In the genomic region with DNA sequence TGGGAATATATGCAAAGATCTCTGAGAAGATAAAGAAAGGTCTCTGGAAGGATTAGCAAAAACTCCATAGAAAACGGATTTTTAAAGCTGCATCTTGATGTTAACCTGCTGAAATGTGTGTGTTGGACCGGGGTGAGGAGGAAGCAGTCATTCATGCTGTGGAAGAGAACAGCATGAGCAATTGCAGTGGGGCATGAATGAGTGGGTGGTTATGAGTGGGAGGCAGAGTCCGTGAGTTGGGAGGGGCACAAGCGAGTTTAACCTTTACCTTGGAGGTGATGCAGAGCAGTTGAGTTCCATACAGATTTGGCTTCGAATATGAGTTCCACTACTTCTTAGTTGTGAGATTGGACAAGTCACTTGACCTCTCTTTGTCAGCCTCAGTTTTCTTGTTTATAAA, we compare ENCODE assay signal across 25 cellular contexts. TPM values are rescaled to one million over a fixed set of nuclear protein-coding genes. Genes with fewer than 3 reads are reported as not detected.
DNase-seq lines count a peak whose midpoint lies in the region; ATAC-seq, FAIRE-seq and TF ChIP-seq lines count a peak whose summit lies in the region.
"Had no signal": no experiment of that assay in that cellular context is flagged by ENCODE, and none has a peak within 500 bp of the region (broad histone marks: within the 10 kb centered on the region; RNA-seq: fewer than 3 reads in every experiment).

No MANE protein-coding gene starts in this region.

- no peaks in the 10 kb centered on the region for H3K27me3 Mint-ChIP-seq in activated CD4-positive, alpha-beta T cell treated with anti-CD3 and anti-CD28 coated beads, Interleukin-2, amount 10 ng/mL, durations not matched to agents 24 days and 14 days
- no peaks in the 10 kb centered on the region for H3K27me3 Mint-ChIP-seq in glutamatergic neuron (ENCODE audit: unreplicated experiment)
- H3K27me3 Mint-ChIP-seq: CD4-positive, alpha-beta memory T cell; CD4-positive, CD25-positive, alpha-beta regulatory T cell; CD8-positive, alpha-beta memory T cell had no signal

- ATAC-seq in K562, result no peak
- ATAC-seq: A549 had no signal

- 89% methylated on average over 5 of the region's 5 CpGs for WGBS in K562 (ENCODE audit: insufficient coverage, low coverage, missing lambda C conversion rate)

- BruUV-seq in K562 (replicated peaks; lab: Mats Ljungman, UMichigan), result no TSS peak

- in situ Hi-C loops in K562 (cut with MboI), result no loop called here

- H3K4me2 ChIP-seq in K562 (ENCODE audit: insufficient read depth, low read length), result no peak overlapping the region
- H3K4me2 ChIP-seq: A549, BLaER1 had no signal

- H3K27ac ChIP-seq in K562 (ENCODE audit: extremely low read depth, low read depth, low read length), result no peak overlapping the region
- H3K27ac ChIP-seq: 22Rv1, A549, BLaER1 had no signal

- no peaks in the 10 kb centered on the region for H3K4me1 ChIP-seq in K562 (replicated peaks in 1 of 2; ENCODE audit: control insufficient read depth in 2 of 2, insufficient read depth in 2 of 2, low read length in 2 of 2)
- H3K4me1 ChIP-seq: A549, BE2C, BLaER1 had no signal

- peaks cover 19% of the 10 kb centered on the region; the same call in 1 of the 3 replicates for H3K36me3 ChIP-seq in K562 (ENCODE audit: control insufficient read depth, insufficient read depth, low read length)

- FAIRE-seq in K562 (lab: Jason Lieb, UNC) (no peak), urothelium cell line (lab: Jason Lieb, UNC) (no peak)
- FAIRE-seq: A549, D721Med, G401.6, GM12891, GM19239 had no signal

- no peaks in the 10 kb centered on the region for H3K79me2 ChIP-seq in K562 (ENCODE audit: control insufficient read depth, insufficient read depth, low read length)

- no peaks in the 10 kb centered on the region for H4K20me1 ChIP-seq in K562 (replicated peaks; ENCODE audit: control insufficient read depth, insufficient read depth, low read length)
- H4K20me1 ChIP-seq: BLaER1 had no signal

- no peak for TF ChIP-seq POLR2A in K562 (conservative IDR thresholded peaks at IDR 0.05)

- H3K4me3 ChIP-seq in K562, result no peak overlapping the region
- H3K4me3 ChIP-seq: A549, BLaER1 had no signal

- no peak for TF ChIP-seq RAD21 in K562 (CRISPR knock-in tag; conservative IDR thresholded peaks at IDR 0.05 in 1 of 2, IDR thresholded peaks at IDR 0.05 in 1 of 2)

- H3K27me3 ChIP-seq in K562 (ENCODE audit: control insufficient read depth in 2 of 2, insufficient read depth in 2 of 2, low read length in 2 of 2), result no peaks in the 10 kb centered on the region
- H3K27me3 ChIP-seq: BE2C, BLaER1 had no signal

- TF ChIP-seq EP300 in K562 (IDR thresholded peaks at IDR 0.05; ENCODE audit: low read length), result no peak

- H3K27ac Mint-ChIP-seq in activated CD4-positive, alpha-beta T cell treated with anti-CD3 and anti-CD28 coated beads, Interleukin-2, amount 10 ng/mL, durations not matched to agents 24 days and 14 days, result no peak overlapping the region
- H3K27ac Mint-ChIP-seq in glutamatergic neuron (ENCODE audit: unreplicated experiment), result peak overlapping the region; percentile 10
- H3K27ac Mint-ChIP-seq: CD4-positive, alpha-beta memory T cell; CD4-positive, CD25-positive, alpha-beta regulatory T cell had no signal

- H3K4me1 Mint-ChIP-seq in activated CD4-positive, alpha-beta T cell treated with anti-CD3 and anti-CD28 coated beads, Interleukin-2, amount 10 ng/mL, durations not matched to agents 24 days and 14 days, result no peaks in the 10 kb centered on the region
- no peaks in the 10 kb centered on the region for H3K4me1 Mint-ChIP-seq in glutamatergic neuron (ENCODE audit: low read depth, unreplicated experiment)
- H3K4me1 Mint-ChIP-seq: CD14-positive monocyte; CD4-positive, alpha-beta memory T cell; CD8-positive, alpha-beta memory T cell had no signal

- CTCF ChIA-PET in K562 (lab: Yijun Ruan, JAX; ENCODE audit: low intra/inter-chr PET ratio), result no interaction called here

- peaks cover 32% of the 10 kb centered on the region for H3K36me3 Mint-ChIP-seq in activated CD4-positive, alpha-beta T cell treated with anti-CD3 and anti-CD28 coated beads, Interleukin-2, amount 10 ng/mL, durations not matched to agents 24 days and 14 days (ENCODE audit: low read depth)
- peaks cover 28% of the 10 kb centered on the region for H3K36me3 Mint-ChIP-seq in glutamatergic neuron (ENCODE audit: unreplicated experiment)

- no peak overlapping the region for H2AFZ ChIP-seq in K562 (ENCODE audit: low read depth, low read length)

- no peak overlapping the region for H3K9ac ChIP-seq in K562 (ENCODE audit: insufficient read depth in 1 of 2, low read depth in 2 of 2, low read length in 2 of 2)
- H3K9ac ChIP-seq: BLaER1 had no signal

- H3K9me3 ChIP-seq in K562 (replicated peaks; ENCODE audit: control insufficient read depth, insufficient read depth, low read depth, low read length), result no peaks in the 10 kb centered on the region
- H3K9me3 ChIP-seq: A549, BE2C had no signal

- no peaks in the 10 kb centered on the region for H3K9me3 Mint-ChIP-seq in activated CD4-positive, alpha-beta T cell treated with anti-CD3 and anti-CD28 coated beads, Interleukin-2, amount 10 ng/mL, durations not matched to agents 24 days and 14 days
- H3K9me3 Mint-ChIP-seq in glutamatergic neuron (ENCODE audit: unreplicated experiment), result peaks cover 2% of the 10 kb centered on the region
- H3K9me3 Mint-ChIP-seq: CD8-positive, alpha-beta memory T cell had no signal

- intact Hi-C loops in activated CD4-positive, alpha-beta T cell treated with anti-CD3 and anti-CD28 coated beads, Interleukin-2, amount 10 ng/mL, durations not matched to agents 24 days and 14 days (cut with micrococcal nuclease), result no loop called here
- intact Hi-C loops in K562 (cut with micrococcal nuclease), result no loop called here

- POLR2A ChIA-PET in K562 (lab: Yijun Ruan, JAX), result no interaction called here

- TF ChIP-seq CTCF in K562 (IDR thresholded peaks at IDR 0.05 in 2 of 3, conservative IDR thresholded peaks at IDR 0.05 in 1 of 3; ENCODE audit: insufficient read depth in 2 of 3, low read depth in 1 of 3, low read length in 3 of 3) (no peak), glutamatergic neuron (IDR thresholded peaks at IDR 0.05; ENCODE audit: partially characterized antibody, unreplicated experiment) (no peak)

- H3K9me1 ChIP-seq in K562 (ENCODE audit: control insufficient read depth, insufficient read depth, low read length), result no peaks in the 10 kb centered on the region

- H3K4me3 Mint-ChIP-seq in activated CD4-positive, alpha-beta T cell treated with anti-CD3 and anti-CD28 coated beads, Interleukin-2, amount 10 ng/mL, durations not matched to agents 24 days and 14 days, result no peak overlapping the region
- no peak overlapping the region for H3K4me3 Mint-ChIP-seq in glutamatergic neuron (ENCODE audit: unreplicated experiment)
- H3K4me3 Mint-ChIP-seq: CD14-positive monocyte; CD4-positive, alpha-beta memory T cell; CD4-positive, CD25-positive, alpha-beta regulatory T cell; CD8-positive, alpha-beta memory T cell had no signal

- peak; percentile 42 for DNase-seq in activated CD4-positive, alpha-beta T cell treated with anti-CD3 and anti-CD28 coated beads, Interleukin-2, amount 10 ng/mL, durations not matched to agents 24 days and 14 days
- DNase-seq in activated CD4-positive, alpha-beta T cell treated with anti-CD3 and anti-CD28 coated beads, Interleukin-2, amount 50 U/mL, for 1 hour, result no peak
- no peak for DNase-seq in K562 (ENCODE audit: extremely low read depth in 1 of 4, low spot score in 3 of 4)
- no peak for DNase-seq in glutamatergic neuron
- no peak for DNase-seq in urothelium cell line (ENCODE audit: low spot score)
- DNase-seq in middle frontal gyrus (ENCODE audit: extremely low spot score, low spot score), result no peak
- DNase-seq in activated CD8-positive, alpha-beta memory T cell treated with anti-CD3 and anti-CD28 coated beads, Interleukin-2, amount 50 U/mL, for 4 hours, result no peak
- DNase-seq: AML-193; BE2C; C1 segment of cervical spinal cord; CD4-positive, alpha-beta memory T cell; CD4-positive, CD25-positive, alpha-beta regulatory T cell; CD8-positive, alpha-beta memory T cell; COR-L47; DMS79 treated with DMSO at 0.1 percent for 48 hours; GF-D8 had no signal

RNA-seq across cellular contexts. Expression of gene GALNT8, which starts 29.4 kb away (rescaled TPM):
- total RNA-seq in activated CD4-positive, alpha-beta T cell treated with anti-CD3 and anti-CD28 coated beads, Interleukin-2, amount 10 ng/mL, durations not matched to agents 24 days and 14 days, result 0.82 and 0.99 TPM in 2 replicates
- 0.19 and 0.21 TPM in 2 replicates for total RNA-seq in K562 (2011; cell fraction: chromatin; rRNA removed; ENCODE audit: low replicate concordance)
- 0.17 and 0.26 TPM in 2 replicates for total RNA-seq in K562 (2011; cell fraction: nucleolus; rRNA removed)
- total RNA-seq in K562 (2011; cell fraction: nucleoplasm; rRNA removed), result 0.99 TPM in 1 of 2 replicates, not detected in the other
- not detected in 2 replicates for total RNA-seq in K562 (2014; rRNA removed)
- 0.11 TPM in 1 of 2 replicates, not detected in the other for total RNA-seq in K562 (2014; rRNA removed; fragmentation: Illumina TruSeq; extraction: Trizol)
- not detected in 2 replicates for total RNA-seq in K562 (2015; rRNA removed; fragmentation: Illumina TruSeq; extraction: Trizol)
- 0.07 TPM in 1 of 2 replicates, not detected in the other for total RNA-seq in K562 (2021)
- 0.07 TPM in 1 of 2 replicates, not detected in the other for polyA plus RNA-seq in K562 (2011; rRNA removed)
- 0.10 TPM in 1 of 2 replicates, not detected in the other for polyA plus RNA-seq in K562 (2011; cell fraction: cytosol; rRNA removed)
- polyA plus RNA-seq in K562 (2011; cell fraction: nucleus; rRNA removed), result 0.14 and 0.80 TPM in 2 replicates
- polyA plus RNA-seq in K562 (2012), result 0.73 TPM in 1 of 2 replicates, not detected in the other
- polyA plus RNA-seq in K562 (2014; fragmentation: Illumina TruSeq; extraction: Trizol), result not detected in 2 replicates
- polyA plus RNA-seq in K562 (2014; fragmentation: Nextera tagmentation; extraction: Ambion mirVana), result under 1 TPM; 0.21 to 0.23 TPM
- 0.46 TPM in 1 of 2 replicates, not detected in the other for polyA plus RNA-seq in K562 (2014; rRNA removed)
- polyA minus RNA-seq in K562 (2011; rRNA and poly(A)+ RNA removed), result 0.11 and 0.21 TPM in 2 replicates
- polyA minus RNA-seq in K562 (2011; cell fraction: cytosol; rRNA and poly(A)+ RNA removed), result not detected in 2 replicates
- under 0.01 and 0.22 TPM in 2 replicates for polyA minus RNA-seq in K562 (2011; cell fraction: nucleus; rRNA and poly(A)+ RNA removed)
- total RNA-seq in glutamatergic neuron (ENCODE audit: unreplicated experiment), result 25.3 TPM
- total RNA-seq: A172 had no signal
- polyA plus RNA-seq: A549 had no signal

RNA-seq across cellular contexts. Expression of gene NDUFA9, which starts 41.8 kb away (rescaled TPM):
- 130 and 139 TPM in 2 replicates for total RNA-seq in activated CD4-positive, alpha-beta T cell treated with anti-CD3 and anti-CD28 coated beads, Interleukin-2, amount 10 ng/mL, durations not matched to agents 24 days and 14 days
- total RNA-seq in K562 (2011; cell fraction: chromatin; rRNA removed; ENCODE audit: low replicate concordance), result 57.2 and 103 TPM in 2 replicates
- 58.0 and 68.5 TPM in 2 replicates for total RNA-seq in K562 (2011; cell fraction: nucleolus; rRNA removed)
- 69.5 and 80.9 TPM in 2 replicates for total RNA-seq in K562 (2011; cell fraction: nucleoplasm; rRNA removed)
- total RNA-seq in K562 (2014; rRNA removed), result 51.8 and 54.8 TPM in 2 replicates
- 133 and 138 TPM in 2 replicates for total RNA-seq in K562 (2014; rRNA removed; fragmentation: Illumina TruSeq; extraction: Trizol)
- total RNA-seq in K562 (2015; rRNA removed; fragmentation: Illumina TruSeq; extraction: Trizol), result 108 and 114 TPM in 2 replicates
- 108 and 111 TPM in 2 replicates for total RNA-seq in K562 (2021)
- polyA plus RNA-seq in K562 (2011; rRNA removed), result 102 and 103 TPM in 2 replicates
- polyA plus RNA-seq in K562 (2011; cell fraction: cytosol; rRNA removed), result 87.8 and 128 TPM in 2 replicates
- 114 and 131 TPM in 2 replicates for polyA plus RNA-seq in K562 (2011; cell fraction: nucleus; rRNA removed)
- polyA plus RNA-seq in K562 (2012), result 96.2 and 173 TPM in 2 replicates
- polyA plus RNA-seq in K562 (2014; fragmentation: Illumina TruSeq; extraction: Trizol), result 104 and 108 TPM in 2 replicates
- 100 to 1,000 TPM; 330 to 331 TPM for polyA plus RNA-seq in K562 (2014; fragmentation: Nextera tagmentation; extraction: Ambion mirVana)
- polyA plus RNA-seq in K562 (2014; rRNA removed), result 103 and 116 TPM in 2 replicates
- polyA minus RNA-seq in K562 (2011; rRNA and poly(A)+ RNA removed), result 115 and 128 TPM in 2 replicates
- polyA minus RNA-seq in K562 (2011; cell fraction: cytosol; rRNA and poly(A)+ RNA removed), result 70.0 and 85.1 TPM in 2 replicates
- 51.3 and 91.1 TPM in 2 replicates for polyA minus RNA-seq in K562 (2011; cell fraction: nucleus; rRNA and poly(A)+ RNA removed)
- 130 TPM for total RNA-seq in glutamatergic neuron (ENCODE audit: unreplicated experiment)

RNA-seq across cellular contexts. Expression of gene AKAP3, which starts 41.9 kb away (rescaled TPM):
- 0.42 and 1.1 TPM in 2 replicates for total RNA-seq in activated CD4-positive, alpha-beta T cell treated with anti-CD3 and anti-CD28 coated beads, Interleukin-2, amount 10 ng/mL, durations not matched to agents 24 days and 14 days
- total RNA-seq in K562 (2011; cell fraction: chromatin; rRNA removed; ENCODE audit: low replicate concordance), result 1.9 and 3.1 TPM in 2 replicates
- 1.5 and 2.4 TPM in 2 replicates for total RNA-seq in K562 (2011; cell fraction: nucleolus; rRNA removed)
- total RNA-seq in K562 (2011; cell fraction: nucleoplasm; rRNA removed), result 2.9 and 3.3 TPM in 2 replicates
- 1.8 and 2.8 TPM in 2 replicates for total RNA-seq in K562 (2014; rRNA removed)
- total RNA-seq in K562 (2014; rRNA removed; fragmentation: Illumina TruSeq; extraction: Trizol), result 0.25 and 0.41 TPM in 2 replicates
- 0.33 and 0.34 TPM in 2 replicates for total RNA-seq in K562 (2015; rRNA removed; fragmentation: Illumina TruSeq; extraction: Trizol)
- 0.44 and 0.85 TPM in 2 replicates for total RNA-seq in K562 (2021)
- 0.45 and 0.46 TPM in 2 replicates for polyA plus RNA-seq in K562 (2011; rRNA removed)
- polyA plus RNA-seq in K562 (2011; cell fraction: cytosol; rRNA removed), result 0.21 and 0.28 TPM in 2 replicates
- polyA plus RNA-seq in K562 (2011; cell fraction: nucleus; rRNA removed), result 0.29 and 0.88 TPM in 2 replicates
- polyA plus RNA-seq in K562 (2012), result 0.28 and 0.40 TPM in 2 replicates
- 0.43 and 0.48 TPM in 2 replicates for polyA plus RNA-seq in K562 (2014; fragmentation: Illumina TruSeq; extraction: Trizol)
- under 1 TPM; 0.17 to 0.31 TPM for polyA plus RNA-seq in K562 (2014; fragmentation: Nextera tagmentation; extraction: Ambion mirVana)
- polyA plus RNA-seq in K562 (2014; rRNA removed), result 0.64 and 1.2 TPM in 2 replicates
- 0.95 and 1.5 TPM in 2 replicates for polyA minus RNA-seq in K562 (2011; rRNA and poly(A)+ RNA removed)
- polyA minus RNA-seq in K562 (2011; cell fraction: cytosol; rRNA and poly(A)+ RNA removed), result not detected in 2 replicates
- polyA minus RNA-seq in K562 (2011; cell fraction: nucleus; rRNA and poly(A)+ RNA removed), result 1.3 and 3.9 TPM in 2 replicates
- 3.3 TPM for total RNA-seq in glutamatergic neuron (ENCODE audit: unreplicated experiment)
- total RNA-seq: A172 had no signal
- polyA plus RNA-seq: CD14-positive monocyte had no signal

Comparison
In these comparisons a context has a peak if more than half of its experiments do, and no peak if none do; other contexts are left out.
1. RNA of gene GALNT8, which starts 29.4 kb away (total RNA-seq): 25.3 TPM in glutamatergic neuron (single experiment); 0.82 to 0.99 TPM in activated CD4-positive, alpha-beta T cell treated with anti-CD3 and anti-CD28 coated beads, Interleukin-2, amount 10 ng/mL, durations not matched to agents 24 days and 14 days and 0.07 to 0.99 TPM in K562; every median in the first group is over 10 times any median in the second.